1 cellular context compared by ENCODE assay signal in the genomic region with DNA sequence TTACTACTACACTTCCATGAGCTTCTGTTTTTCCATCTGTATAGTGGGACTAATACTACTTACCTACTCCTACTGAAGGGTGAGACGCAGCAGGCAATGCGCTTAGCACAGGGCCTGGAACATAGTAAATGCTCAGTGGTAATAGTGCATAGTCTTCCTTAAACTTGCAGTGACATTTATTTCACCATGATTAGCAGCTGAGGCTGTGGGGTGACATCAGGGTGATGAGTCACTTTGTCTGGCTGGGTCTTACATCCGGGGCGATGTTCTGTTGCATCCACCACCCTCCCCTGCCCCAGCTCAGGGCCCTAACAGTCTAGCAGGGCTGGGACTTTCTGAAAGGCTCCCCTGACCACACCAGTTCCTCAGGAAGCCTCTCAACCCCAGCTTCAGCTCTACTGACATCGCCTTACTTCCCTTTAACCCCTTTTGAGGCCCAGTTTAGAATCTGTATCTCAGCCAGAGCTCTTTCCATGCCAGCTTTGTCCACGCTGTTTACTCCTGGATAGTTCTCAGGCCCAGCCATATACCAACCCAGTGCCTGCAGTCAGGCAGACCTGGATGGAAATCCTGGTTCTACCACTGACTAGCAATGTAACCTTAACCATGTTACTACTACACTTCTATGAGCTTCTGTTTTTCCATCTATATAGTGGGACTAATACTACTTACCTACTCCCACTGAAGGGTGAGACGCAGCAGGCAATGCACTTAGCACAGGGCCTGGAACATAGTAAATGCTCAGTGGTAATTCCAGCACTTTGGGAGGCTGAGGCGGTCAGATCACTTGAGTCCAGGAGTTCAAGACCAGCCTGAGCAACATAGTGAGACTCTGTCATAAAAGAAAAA.
TF ChIP-seq lines count a peak whose summit lies in the region.

No MANE protein-coding gene starts in this region.

TF ChIP-seq in HepG2, 621 proteins besides CTCF, POLR2A, EP300 and RAD21 (continued from another document and continues in another):
- TF ChIP-seq ZFP90 (CRISPR knock-in tag; IDR thresholded peaks at IDR 0.05; ENCODE audit: borderline replicate concordance) (no peak), ZNF468 (CRISPR knock-in tag; IDR thresholded peaks at IDR 0.05) (no peak), CEBPB (IDR thresholded peaks at IDR 0.05; ENCODE audit: borderline replicate concordance, low read depth, low read length) (peak; percentile 6; the same call in 1 of the 2 replicates), RFX3 (CRISPR knock-in tag; IDR thresholded peaks at IDR 0.05) (no peak), ZNF543 (CRISPR knock-in tag; IDR thresholded peaks at IDR 0.05) (no peak), NFYB (CRISPR knock-in tag; IDR thresholded peaks at IDR 0.05) (no peak), ZNF773 (CRISPR knock-in tag; IDR thresholded peaks at IDR 0.05; ENCODE audit: borderline replicate concordance) (no peak), ATF7-NPFF (CRISPR knock-in tag; IDR thresholded peaks at IDR 0.05; ENCODE audit: low read depth) (no peak), ZNF264 (CRISPR knock-in tag; IDR thresholded peaks at IDR 0.05) (no peak), TRIM24 (CRISPR knock-in tag; IDR thresholded peaks at IDR 0.05) (no peak), RBAK (CRISPR knock-in tag; IDR thresholded peaks at IDR 0.05) (no peak), JARID2 (CRISPR knock-in tag; IDR thresholded peaks at IDR 0.05; ENCODE audit: insufficient replicate concordance) (no peak), EED (CRISPR knock-in tag; IDR thresholded peaks at IDR 0.05) (no peak), ZNF7 (CRISPR knock-in tag; IDR thresholded peaks at IDR 0.05) (no peak), ZNF235 (CRISPR knock-in tag; IDR thresholded peaks at IDR 0.05; ENCODE audit: borderline replicate concordance) (no peak), U2AF2 (IDR thresholded peaks at IDR 0.05; ENCODE audit: low read depth, low read length) (no peak), SAFB2 (CRISPR knock-in tag; IDR thresholded peaks at IDR 0.05; ENCODE audit: borderline replicate concordance, low read depth) (no peak), FOSL2 (CRISPR knock-in tag; IDR thresholded peaks at IDR 0.05) (peak; percentile 93), KDM1A (CRISPR knock-in tag; IDR thresholded peaks at IDR 0.05) (no peak), ZNF256 (CRISPR knock-in tag; conservative IDR thresholded peaks at IDR 0.05) (no peak), HOXD1 (CRISPR knock-in tag; IDR thresholded peaks at IDR 0.05) (no peak), SMAD9 (CRISPR knock-in tag; IDR thresholded peaks at IDR 0.05) (no peak), RFXANK (CRISPR knock-in tag; IDR thresholded peaks at IDR 0.05) (no peak)
- TF ChIP-seq, protein P1, sequence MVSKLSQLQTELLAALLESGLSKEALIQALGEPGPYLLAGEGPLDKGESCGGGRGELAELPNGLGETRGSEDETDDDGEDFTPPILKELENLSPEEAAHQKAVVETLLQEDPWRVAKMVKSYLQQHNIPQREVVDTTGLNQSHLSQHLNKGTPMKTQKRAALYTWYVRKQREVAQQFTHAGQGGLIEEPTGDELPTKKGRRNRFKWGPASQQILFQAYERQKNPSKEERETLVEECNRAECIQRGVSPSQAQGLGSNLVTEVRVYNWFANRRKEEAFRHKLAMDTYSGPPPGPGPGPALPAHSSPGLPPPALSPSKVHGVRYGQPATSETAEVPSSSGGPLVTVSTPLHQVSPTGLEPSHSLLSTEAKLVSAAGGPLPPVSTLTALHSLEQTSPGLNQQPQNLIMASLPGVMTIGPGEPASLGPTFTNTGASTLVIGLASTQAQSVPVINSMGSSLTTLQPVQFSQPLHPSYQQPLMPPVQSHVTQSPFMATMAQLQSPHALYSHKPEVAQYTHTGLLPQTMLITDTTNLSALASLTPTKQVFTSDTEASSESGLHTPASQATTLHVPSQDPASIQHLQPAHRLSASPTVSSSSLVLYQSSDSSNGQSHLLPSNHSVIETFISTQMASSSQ (IDR thresholded peaks at IDR 0.05; ENCODE audit: low read depth) = no peak
- TF ChIP-seq, protein P1 (CRISPR knock-in tag; IDR thresholded peaks at IDR 0.05; ENCODE audit: borderline replicate concordance) = 0 out of 2 replicates have a peak, but pooled peaks have one; percentile 26
- TF ChIP-seq, protein P2, sequence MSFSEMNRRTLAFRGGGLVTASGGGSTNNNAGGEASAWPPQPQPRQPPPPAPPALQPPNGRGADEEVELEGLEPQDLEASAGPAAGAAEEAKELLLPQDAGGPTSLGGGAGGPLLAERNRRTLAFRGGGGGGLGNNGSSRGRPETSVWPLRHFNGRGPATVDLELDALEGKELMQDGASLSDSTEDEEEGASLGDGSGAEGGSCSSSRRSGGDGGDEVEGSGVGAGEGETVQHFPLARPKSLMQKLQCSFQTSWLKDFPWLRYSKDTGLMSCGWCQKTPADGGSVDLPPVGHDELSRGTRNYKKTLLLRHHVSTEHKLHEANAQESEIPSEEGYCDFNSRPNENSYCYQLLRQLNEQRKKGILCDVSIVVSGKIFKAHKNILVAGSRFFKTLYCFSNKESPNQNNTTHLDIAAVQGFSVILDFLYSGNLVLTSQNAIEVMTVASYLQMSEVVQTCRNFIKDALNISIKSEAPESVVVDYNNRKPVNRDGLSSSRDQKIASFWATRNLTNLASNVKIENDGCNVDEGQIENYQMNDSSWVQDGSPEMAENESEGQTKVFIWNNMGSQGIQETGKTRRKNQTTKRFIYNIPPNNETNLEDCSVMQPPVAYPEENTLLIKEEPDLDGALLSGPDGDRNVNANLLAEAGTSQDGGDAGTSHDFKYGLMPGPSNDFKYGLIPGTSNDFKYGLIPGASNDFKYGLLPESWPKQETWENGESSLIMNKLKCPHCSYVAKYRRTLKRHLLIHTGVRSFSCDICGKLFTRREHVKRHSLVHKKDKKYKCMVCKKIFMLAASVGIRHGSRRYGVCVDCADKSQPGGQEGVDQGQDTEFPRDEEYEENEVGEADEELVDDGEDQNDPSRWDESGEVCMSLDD (CRISPR knock-in tag; IDR thresholded peaks at IDR 0.05; ENCODE audit: borderline replicate concordance) = no peak
- TF ChIP-seq, protein P3, sequence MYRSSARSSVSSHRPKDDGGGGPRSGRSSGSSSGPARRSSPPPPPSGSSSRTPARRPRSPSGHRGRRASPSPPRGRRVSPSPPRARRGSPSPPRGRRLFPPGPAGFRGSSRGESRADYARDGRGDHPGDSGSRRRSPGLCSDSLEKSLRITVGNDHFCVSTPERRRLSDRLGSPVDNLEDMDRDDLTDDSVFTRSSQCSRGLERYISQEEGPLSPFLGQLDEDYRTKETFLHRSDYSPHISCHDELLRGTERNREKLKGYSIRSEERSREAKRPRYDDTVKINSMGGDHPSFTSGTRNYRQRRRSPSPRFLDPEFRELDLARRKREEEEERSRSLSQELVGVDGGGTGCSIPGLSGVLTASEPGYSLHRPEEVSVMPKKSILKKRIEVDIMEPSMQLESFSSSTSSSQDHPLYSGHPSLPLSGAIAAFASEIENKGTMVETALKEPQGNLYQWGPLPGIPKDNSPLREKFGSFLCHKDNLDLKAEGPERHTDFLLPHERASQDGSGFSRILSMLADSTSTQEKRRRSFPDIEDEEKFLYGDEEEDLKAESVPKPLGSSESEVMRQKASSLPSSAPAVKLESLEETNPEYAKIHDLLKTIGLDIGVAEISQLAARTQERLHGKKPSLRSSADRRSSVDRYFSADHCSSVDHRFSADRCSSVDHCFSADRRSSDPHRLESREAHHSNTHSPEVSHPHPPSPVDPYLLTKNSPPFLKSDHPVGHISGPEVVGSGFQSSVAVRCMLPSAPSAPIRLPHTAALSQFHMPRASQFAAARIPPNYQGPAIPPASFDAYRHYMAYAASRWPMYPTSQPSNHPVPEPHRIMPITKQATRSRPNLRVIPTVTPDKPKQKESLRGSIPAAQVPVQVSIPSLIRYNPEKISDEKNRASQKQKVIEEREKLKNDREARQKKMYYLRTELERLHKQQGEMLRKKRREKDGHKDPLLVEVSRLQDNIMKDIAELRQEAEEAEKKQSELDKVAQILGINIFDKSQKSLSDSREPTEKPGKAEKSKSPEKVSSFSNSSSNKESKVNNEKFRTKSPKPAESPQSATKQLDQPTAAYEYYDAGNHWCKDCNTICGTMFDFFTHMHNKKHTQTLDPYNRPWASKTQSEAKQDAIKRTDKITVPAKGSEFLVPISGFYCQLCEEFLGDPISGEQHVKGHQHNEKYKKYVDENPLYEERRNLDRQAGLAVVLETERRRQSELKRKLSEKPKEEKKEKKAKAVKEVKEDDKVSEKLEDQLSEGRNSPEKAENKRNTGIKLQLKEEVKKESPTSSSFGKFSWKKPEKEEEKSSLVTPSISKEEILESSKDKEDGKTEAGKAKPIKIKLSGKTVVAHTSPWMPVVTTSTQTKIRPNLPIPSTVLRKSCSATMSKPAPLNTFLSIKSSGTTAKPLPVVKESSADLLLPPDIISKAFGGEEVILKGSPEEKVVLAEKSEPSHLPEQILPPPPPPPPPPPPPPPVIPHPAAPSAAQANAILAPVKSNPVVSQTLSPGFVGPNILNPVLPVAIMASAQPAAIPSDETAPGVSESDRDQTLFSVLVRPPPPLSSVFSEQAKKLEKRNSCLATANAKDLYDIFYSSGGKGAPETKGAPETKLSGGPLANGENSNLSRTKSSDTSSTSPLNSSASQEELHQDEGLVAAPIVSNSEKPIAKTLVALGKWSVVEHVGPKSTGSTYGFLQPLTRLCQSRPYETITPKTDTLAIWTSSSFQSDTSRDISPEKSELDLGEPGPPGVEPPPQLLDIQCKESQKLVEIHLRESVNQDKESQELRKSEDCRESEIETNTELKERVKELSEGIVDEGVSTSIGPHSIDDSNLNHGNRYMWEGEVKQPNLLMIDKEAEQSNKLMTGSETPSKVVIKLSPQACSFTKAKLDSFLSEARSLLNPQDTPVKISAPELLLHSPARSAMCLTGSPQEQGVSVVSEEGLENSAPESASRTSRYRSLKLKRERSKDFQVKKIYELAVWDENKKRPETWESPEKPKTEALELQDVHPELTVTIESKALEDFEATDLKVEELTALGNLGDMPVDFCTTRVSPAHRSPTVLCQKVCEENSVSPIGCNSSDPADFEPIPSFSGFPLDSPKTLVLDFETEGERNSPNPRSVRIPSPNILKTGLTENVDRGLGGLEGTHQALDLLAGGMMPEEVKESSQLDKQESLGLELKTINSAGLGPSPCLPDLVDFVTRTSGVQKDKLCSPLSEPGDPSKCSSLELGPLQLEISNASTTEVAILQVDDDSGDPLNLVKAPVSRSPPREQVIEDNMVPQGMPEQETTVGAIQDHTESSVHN (CRISPR knock-in tag; IDR thresholded peaks at IDR 0.05) = no peak
- TF ChIP-seq, protein P4, sequence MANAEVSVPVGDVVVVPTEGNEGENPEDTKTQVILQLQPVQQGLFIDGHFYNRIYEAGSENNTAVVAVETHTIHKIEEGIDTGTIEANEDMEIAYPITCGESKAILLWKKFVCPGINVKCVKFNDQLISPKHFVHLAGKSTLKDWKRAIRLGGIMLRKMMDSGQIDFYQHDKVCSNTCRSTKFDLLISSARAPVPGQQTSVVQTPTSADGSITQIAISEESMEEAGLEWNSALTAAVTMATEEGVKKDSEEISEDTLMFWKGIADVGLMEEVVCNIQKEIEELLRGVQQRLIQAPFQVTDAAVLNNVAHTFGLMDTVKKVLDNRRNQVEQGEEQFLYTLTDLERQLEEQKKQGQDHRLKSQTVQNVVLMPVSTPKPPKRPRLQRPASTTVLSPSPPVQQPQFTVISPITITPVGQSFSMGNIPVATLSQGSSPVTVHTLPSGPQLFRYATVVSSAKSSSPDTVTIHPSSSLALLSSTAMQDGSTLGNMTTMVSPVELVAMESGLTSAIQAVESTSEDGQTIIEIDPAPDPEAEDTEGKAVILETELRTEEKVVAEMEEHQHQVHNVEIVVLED (CRISPR knock-in tag; IDR thresholded peaks at IDR 0.05; ENCODE audit: borderline replicate concordance) = no peak
- TF ChIP-seq, protein P5, sequence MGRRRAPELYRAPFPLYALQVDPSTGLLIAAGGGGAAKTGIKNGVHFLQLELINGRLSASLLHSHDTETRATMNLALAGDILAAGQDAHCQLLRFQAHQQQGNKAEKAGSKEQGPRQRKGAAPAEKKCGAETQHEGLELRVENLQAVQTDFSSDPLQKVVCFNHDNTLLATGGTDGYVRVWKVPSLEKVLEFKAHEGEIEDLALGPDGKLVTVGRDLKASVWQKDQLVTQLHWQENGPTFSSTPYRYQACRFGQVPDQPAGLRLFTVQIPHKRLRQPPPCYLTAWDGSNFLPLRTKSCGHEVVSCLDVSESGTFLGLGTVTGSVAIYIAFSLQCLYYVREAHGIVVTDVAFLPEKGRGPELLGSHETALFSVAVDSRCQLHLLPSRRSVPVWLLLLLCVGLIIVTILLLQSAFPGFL (CRISPR knock-in tag; IDR thresholded peaks at IDR 0.05) = no peak
- TF ChIP-seq, protein P6, sequence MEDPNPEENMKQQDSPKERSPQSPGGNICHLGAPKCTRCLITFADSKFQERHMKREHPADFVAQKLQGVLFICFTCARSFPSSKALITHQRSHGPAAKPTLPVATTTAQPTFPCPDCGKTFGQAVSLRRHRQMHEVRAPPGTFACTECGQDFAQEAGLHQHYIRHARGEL (CRISPR knock-in tag; IDR thresholded peaks at IDR 0.05) = no peak
- TF ChIP-seq, protein P7, sequence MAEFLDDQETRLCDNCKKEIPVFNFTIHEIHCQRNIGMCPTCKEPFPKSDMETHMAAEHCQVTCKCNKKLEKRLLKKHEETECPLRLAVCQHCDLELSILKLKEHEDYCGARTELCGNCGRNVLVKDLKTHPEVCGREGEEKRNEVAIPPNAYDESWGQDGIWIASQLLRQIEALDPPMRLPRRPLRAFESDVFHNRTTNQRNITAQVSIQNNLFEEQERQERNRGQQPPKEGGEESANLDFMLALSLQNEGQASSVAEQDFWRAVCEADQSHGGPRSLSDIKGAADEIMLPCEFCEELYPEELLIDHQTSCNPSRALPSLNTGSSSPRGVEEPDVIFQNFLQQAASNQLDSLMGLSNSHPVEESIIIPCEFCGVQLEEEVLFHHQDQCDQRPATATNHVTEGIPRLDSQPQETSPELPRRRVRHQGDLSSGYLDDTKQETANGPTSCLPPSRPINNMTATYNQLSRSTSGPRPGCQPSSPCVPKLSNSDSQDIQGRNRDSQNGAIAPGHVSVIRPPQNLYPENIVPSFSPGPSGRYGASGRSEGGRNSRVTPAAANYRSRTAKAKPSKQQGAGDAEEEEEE (CRISPR knock-in tag; IDR thresholded peaks at IDR 0.05; ENCODE audit: borderline replicate concordance) = no peak
- TF ChIP-seq, protein P8, sequence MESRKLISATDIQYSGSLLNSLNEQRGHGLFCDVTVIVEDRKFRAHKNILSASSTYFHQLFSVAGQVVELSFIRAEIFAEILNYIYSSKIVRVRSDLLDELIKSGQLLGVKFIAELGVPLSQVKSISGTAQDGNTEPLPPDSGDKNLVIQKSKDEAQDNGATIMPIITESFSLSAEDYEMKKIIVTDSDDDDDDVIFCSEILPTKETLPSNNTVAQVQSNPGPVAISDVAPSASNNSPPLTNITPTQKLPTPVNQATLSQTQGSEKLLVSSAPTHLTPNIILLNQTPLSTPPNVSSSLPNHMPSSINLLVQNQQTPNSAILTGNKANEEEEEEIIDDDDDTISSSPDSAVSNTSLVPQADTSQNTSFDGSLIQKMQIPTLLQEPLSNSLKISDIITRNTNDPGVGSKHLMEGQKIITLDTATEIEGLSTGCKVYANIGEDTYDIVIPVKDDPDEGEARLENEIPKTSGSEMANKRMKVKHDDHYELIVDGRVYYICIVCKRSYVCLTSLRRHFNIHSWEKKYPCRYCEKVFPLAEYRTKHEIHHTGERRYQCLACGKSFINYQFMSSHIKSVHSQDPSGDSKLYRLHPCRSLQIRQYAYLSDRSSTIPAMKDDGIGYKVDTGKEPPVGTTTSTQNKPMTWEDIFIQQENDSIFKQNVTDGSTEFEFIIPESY (CRISPR knock-in tag; IDR thresholded peaks at IDR 0.05) = no peak
